In genomic region chr6:43052842-43053544, GRCh38 we compare ENCODE assay signal across 8 cellular contexts. TPM values are rescaled to one million over a fixed set of nuclear protein-coding genes. Genes with fewer than 3 reads are reported as not detected.
A peak's percentile ranks its signal among the peaks of the same experiment; 100 is the strongest.
DNase-seq lines count a peak whose midpoint lies in the region; ATAC-seq and TF ChIP-seq lines count a peak whose summit lies in the region.

No MANE protein-coding gene starts in this region.

- intact Hi-C loops in activated CD4-positive, alpha-beta memory T cell treated with anti-CD3 and anti-CD28 coated beads for 36 hours (cut with micrococcal nuclease) = loop anchor here (1.0 to 10.0 kb wide), 5 partner anchors 39 to 278 kb away; partner anchors contain the start of genes CNPY3, KLHDC3, PEX6 and PPP2R5D

- ATAC-seq in GM18867 (IDR thresholded peaks at IDR 0.05; ENCODE audit: unreplicated experiment) = peak; percentile 21
- peak; percentile 19 for ATAC-seq in omental fat pad (ENCODE audit: low FRiP score)
- no peak for ATAC-seq in HG03039 (IDR thresholded peaks at IDR 0.05; ENCODE audit: unreplicated experiment)

- peak overlapping the region; percentile 78 to 87 for H3K4me3 ChIP-seq in foreskin fibroblast (ENCODE audit: low read depth in 1 of 2, low read length in 2 of 2)

- no peak for TF ChIP-seq CTCF in foreskin fibroblast (IDR thresholded peaks at IDR 0.05; ENCODE audit: low read depth, low read length)
- no peak for TF ChIP-seq CTCF in omental fat pad (IDR thresholded peaks at IDR 0.05)

- peaks cover 37% of the 10 kb centered on the region for H3K4me1 Mint-ChIP-seq in activated CD4-positive, alpha-beta memory T cell treated with anti-CD3 and anti-CD28 coated beads for 36 hours (ENCODE audit: low read depth)

- peak overlapping the region; percentile 98 for H3K4me3 Mint-ChIP-seq in activated CD4-positive, alpha-beta memory T cell treated with anti-CD3 and anti-CD28 coated beads for 36 hours

- peaks cover 44% of the 10 kb centered on the region for H3K36me3 Mint-ChIP-seq in activated CD4-positive, alpha-beta memory T cell treated with anti-CD3 and anti-CD28 coated beads for 36 hours

- no peaks in the 10 kb centered on the region for H3K9me3 Mint-ChIP-seq in activated CD4-positive, alpha-beta memory T cell treated with anti-CD3 and anti-CD28 coated beads for 36 hours

- CTCF ChIA-PET in activated CD4-positive, alpha-beta memory T cell treated with anti-CD3 and anti-CD28 coated beads for 36 hours (lab: Charles Lee) = interaction anchor here (0.9 to 1.5 kb wide), 3 partner anchors 21 to 176 kb away, joined by 3 to 6 read pairs (median 4); partner anchors contain the start of gene DNPH1

- H3K27ac Mint-ChIP-seq in activated CD4-positive, alpha-beta memory T cell treated with anti-CD3 and anti-CD28 coated beads for 36 hours = peak overlapping the region; percentile 95

- POLR2A ChIA-PET in activated CD4-positive, alpha-beta memory T cell treated with anti-CD3 and anti-CD28 coated beads for 36 hours (lab: Charles Lee) = interaction anchor here (0.9 to 2.0 kb wide), 5 partner anchors 24 to 122 kb away, joined by 3 to 11 read pairs (median 4); partner anchors contain the start of genes KLHDC3, MEA1 and RRP36

- DNase-seq in A172 (ENCODE audit: low spot score) (peak; percentile 13), HPDE6-E6E7 (ENCODE audit: extremely low spot score) (peak; percentile 16), foreskin fibroblast (peak in 1 of 2 donors; percentile 51), omental fat pad (ENCODE audit: low spot score) (no peak), cortex of kidney (lab: John Stamatoyannopoulos, UW) (no peak)
- peak; percentile 44 for DNase-seq in activated CD4-positive, alpha-beta memory T cell treated with anti-CD3 and anti-CD28 coated beads for 36 hours

- no peaks in the 10 kb centered on the region for H3K27me3 Mint-ChIP-seq in activated CD4-positive, alpha-beta memory T cell treated with anti-CD3 and anti-CD28 coated beads for 36 hours

RNA-seq across cellular contexts. Expression of gene CUL7, which starts 0.7 kb away (rescaled TPM):
- 22.5 and 24.7 TPM in 2 replicates for total RNA-seq in A172 (2014; rRNA removed; shearing (Covaris generic))
- 10 to 100 TPM; 23.2 to 23.8 TPM for total RNA-seq in activated CD4-positive, alpha-beta memory T cell treated with anti-CD3 and anti-CD28 coated beads for 36 hours
- total RNA-seq in omental fat pad = 10 to 100 TPM; 10.1 to 17.3 (median 14.3) TPM

RNA-seq across cellular contexts. Expression of gene MRPL2, which starts 6.2 kb away (rescaled TPM):
- total RNA-seq in A172 (2014; rRNA removed; shearing (Covaris generic)) = 29.9 and 30.7 TPM in 2 replicates
- total RNA-seq in activated CD4-positive, alpha-beta memory T cell treated with anti-CD3 and anti-CD28 coated beads for 36 hours = 10 to 100 TPM; 91.0 to 95.4 TPM
- total RNA-seq in omental fat pad = 10 to 100 TPM; 10.7 to 32.2 (median 19.3) TPM

RNA-seq across cellular contexts. Expression of gene KLC4, which starts 6.4 kb away (rescaled TPM):
- 17.0 and 19.0 TPM in 2 replicates for total RNA-seq in A172 (2014; rRNA removed; shearing (Covaris generic))
- total RNA-seq in activated CD4-positive, alpha-beta memory T cell treated with anti-CD3 and anti-CD28 coated beads for 36 hours = 10 to 100 TPM; 11.0 to 11.9 TPM
- total RNA-seq in omental fat pad = 10 to 100 TPM; 15.2 to 21.1 (median 16.5) TPM

RNA-seq across cellular contexts. Expression of gene PTK7, which starts 23.1 kb away (rescaled TPM):
- 82.3 and 84.6 TPM in 2 replicates for total RNA-seq in A172 (2014; rRNA removed; shearing (Covaris generic))
- total RNA-seq in activated CD4-positive, alpha-beta memory T cell treated with anti-CD3 and anti-CD28 coated beads for 36 hours = 1 to 10 TPM; 1.3 to 1.5 TPM
- 10 to 100 TPM; 11.5 to 38.9 (median 13.8) TPM for total RNA-seq in omental fat pad

RNA-seq across cellular contexts. Expression of gene RRP36, which starts 31.6 kb away (rescaled TPM):
- 111 and 121 TPM in 2 replicates for total RNA-seq in A172 (2014; rRNA removed; shearing (Covaris generic))
- total RNA-seq in activated CD4-positive, alpha-beta memory T cell treated with anti-CD3 and anti-CD28 coated beads for 36 hours = 10 to 100 TPM; 54.0 to 55.6 TPM
- total RNA-seq in omental fat pad = 10 to 100 TPM; 44.1 to 54.2 (median 48.7) TPM

Comparison
In these comparisons a context has a peak if more than half of its experiments do, and no peak if none do; other contexts are left out.
1. DNase-seq: peak in A172 (single experiment), HPDE6-E6E7 (single experiment) and activated CD4-positive, alpha-beta memory T cell treated with anti-CD3 and anti-CD28 coated beads for 36 hours (single experiment); none in omental fat pad (single experiment) and cortex of kidney (single experiment).